1 cellular context compared by ENCODE assay signal in the genomic region with DNA sequence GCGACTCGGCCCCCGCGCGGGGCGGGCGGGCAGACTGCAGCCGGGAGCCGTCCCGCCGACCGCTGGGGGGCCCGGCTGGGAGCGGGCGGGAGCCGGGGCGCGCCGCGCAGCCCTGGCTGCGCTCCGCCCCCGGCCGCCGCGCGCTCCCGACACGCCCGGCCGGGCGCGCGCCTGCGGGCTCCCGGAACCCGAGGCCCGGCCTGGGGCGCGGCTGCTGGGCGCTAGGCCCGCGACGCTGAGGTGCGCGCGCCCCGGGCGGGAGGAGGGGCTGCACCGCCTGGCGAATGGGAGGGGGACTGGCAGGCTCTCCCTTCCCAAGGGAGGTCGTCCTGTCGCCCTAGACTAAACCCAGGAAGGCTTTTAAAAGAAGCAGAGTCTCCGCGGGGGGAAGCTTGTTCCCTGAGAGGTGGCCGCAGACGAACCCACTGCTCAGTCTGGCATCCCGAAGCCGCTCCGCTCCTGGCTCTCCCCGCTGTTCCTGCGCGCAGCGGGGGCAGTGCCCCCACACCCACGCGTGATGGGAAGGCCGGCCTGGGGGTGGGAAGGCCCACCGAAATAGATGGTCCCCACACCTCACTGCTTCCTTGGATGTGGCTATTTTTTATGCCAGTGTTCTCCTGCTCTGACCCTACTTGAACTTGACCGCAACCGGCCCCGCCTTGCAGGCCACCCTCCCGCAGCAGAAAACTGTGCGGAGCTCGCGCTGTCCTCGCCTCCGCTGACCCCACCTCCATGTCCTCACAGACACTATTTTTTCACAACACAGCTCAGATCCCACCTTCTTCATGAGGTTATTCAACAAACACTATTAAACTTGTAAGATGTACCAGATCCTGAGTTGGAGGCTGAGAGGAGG.
TF ChIP-seq lines count a peak whose summit lies in the region.

A gene with protein sequence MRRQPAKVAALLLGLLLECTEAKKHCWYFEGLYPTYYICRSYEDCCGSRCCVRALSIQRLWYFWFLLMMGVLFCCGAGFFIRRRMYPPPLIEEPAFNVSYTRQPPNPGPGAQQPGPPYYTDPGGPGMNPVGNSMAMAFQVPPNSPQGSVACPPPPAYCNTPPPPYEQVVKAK (minus strand): TSS at position 125 of the 856 bp plus-strand sequence. CDS start 178 bp downstream, outside the sequence.

TF ChIP-seq in K562, 482 proteins besides CTCF, POLR2A, EP300 and RAD21 (continued from another document and continues in another):
- peak in 1 of 3 experiments; percentile 46; a peak in 1 of 6 replicates for TF ChIP-seq ZBTB11 (CRISPR knock-in tag; IDR thresholded peaks at IDR 0.05)
- no peak for TF ChIP-seq SAFB2 (IDR thresholded peaks at IDR 0.05; ENCODE audit: borderline replicate concordance, low read depth, low read length, severe bottlenecking)
- TF ChIP-seq ATF3 (IDR thresholded peaks at IDR 0.05) = no peak
- no peak for TF ChIP-seq ATF3 (CRISPR knock-in tag; conservative IDR thresholded peaks at IDR 0.05)
- TF ChIP-seq, protein P1, sequence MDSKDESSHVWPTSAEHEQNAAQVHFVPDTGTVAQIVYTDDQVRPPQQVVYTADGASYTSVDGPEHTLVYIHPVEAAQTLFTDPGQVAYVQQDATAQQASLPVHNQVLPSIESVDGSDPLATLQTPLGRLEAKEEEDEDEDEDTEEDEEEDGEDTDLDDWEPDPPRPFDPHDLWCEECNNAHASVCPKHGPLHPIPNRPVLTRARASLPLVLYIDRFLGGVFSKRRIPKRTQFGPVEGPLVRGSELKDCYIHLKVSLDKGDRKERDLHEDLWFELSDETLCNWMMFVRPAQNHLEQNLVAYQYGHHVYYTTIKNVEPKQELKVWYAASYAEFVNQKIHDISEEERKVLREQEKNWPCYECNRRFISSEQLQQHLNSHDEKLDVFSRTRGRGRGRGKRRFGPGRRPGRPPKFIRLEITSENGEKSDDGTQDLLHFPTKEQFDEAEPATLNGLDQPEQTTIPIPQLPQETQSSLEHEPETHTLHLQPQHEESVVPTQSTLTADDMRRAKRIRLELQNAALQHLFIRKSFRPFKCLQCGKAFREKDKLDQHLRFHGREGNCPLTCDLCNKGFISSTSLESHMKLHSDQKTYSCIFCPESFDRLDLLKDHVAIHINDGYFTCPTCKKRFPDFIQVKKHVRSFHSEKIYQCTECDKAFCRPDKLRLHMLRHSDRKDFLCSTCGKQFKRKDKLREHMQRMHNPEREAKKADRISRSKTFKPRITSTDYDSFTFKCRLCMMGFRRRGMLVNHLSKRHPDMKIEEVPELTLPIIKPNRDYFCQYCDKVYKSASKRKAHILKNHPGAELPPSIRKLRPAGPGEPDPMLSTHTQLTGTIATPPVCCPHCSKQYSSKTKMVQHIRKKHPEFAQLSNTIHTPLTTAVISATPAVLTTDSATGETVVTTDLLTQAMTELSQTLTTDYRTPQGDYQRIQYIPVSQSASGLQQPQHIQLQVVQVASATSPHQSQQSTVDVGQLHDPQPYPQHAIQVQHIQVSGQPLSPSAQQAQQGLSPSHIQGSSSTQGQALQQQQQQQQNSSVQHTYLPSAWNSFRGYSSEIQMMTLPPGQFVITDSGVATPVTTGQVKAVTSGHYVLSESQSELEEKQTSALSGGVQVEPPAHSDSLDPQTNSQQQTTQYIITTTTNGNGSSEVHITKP (IDR thresholded peaks at IDR 0.05; ENCODE audit: partially characterized antibody) = peak; percentile 44
- TF ChIP-seq MYC (IDR thresholded peaks at IDR 0.05; ENCODE audit: low read depth, low read length) = peak; percentile 13; the same call in 1 of the 2 replicates
- TF ChIP-seq MYC (CRISPR knock-in tag; IDR thresholded peaks at IDR 0.05; ENCODE audit: borderline replicate concordance, low read depth) = no peak
- TF ChIP-seq CCNT2 (IDR thresholded peaks at IDR 0.05; ENCODE audit: borderline replicate concordance, extremely low read depth, insufficient read length, low read depth, low read length) = peak; percentile 34
- no peak for TF ChIP-seq MAFK (IDR thresholded peaks at IDR 0.05; ENCODE audit: low read length)
- TF ChIP-seq KDM5B (IDR thresholded peaks at IDR 0.05; ENCODE audit: insufficient replicate concordance, low read depth, low read length) = peak; percentile 75
- peak; percentile 64 for TF ChIP-seq PHF20 (IDR thresholded peaks at IDR 0.05; ENCODE audit: partially characterized antibody)
- peak; percentile 78; the same call in 1 of the 2 replicates for TF ChIP-seq PHF8 (IDR thresholded peaks at IDR 0.05; ENCODE audit: borderline replicate concordance, low read length)
- TF ChIP-seq, protein P2, sequence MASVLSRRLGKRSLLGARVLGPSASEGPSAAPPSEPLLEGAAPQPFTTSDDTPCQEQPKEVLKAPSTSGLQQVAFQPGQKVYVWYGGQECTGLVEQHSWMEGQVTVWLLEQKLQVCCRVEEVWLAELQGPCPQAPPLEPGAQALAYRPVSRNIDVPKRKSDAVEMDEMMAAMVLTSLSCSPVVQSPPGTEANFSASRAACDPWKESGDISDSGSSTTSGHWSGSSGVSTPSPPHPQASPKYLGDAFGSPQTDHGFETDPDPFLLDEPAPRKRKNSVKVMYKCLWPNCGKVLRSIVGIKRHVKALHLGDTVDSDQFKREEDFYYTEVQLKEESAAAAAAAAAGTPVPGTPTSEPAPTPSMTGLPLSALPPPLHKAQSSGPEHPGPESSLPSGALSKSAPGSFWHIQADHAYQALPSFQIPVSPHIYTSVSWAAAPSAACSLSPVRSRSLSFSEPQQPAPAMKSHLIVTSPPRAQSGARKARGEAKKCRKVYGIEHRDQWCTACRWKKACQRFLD (CRISPR knock-in tag; IDR thresholded peaks at IDR 0.05) = peak; percentile 87; the same call in 1 of the 2 replicates
- peak; percentile 66 for TF ChIP-seq EGR1 (conservative IDR thresholded peaks at IDR 0.05)
- TF ChIP-seq RNF2 (IDR thresholded peaks at IDR 0.05) = no peak
- TF ChIP-seq ZNF165 (CRISPR knock-in tag; IDR thresholded peaks at IDR 0.05; ENCODE audit: borderline replicate concordance) = peak; percentile 31; the same call in 1 of the 2 replicates
- TF ChIP-seq FOSL1 (tag; conservative IDR thresholded peaks at IDR 0.05) = peak; percentile 46; the same call in 1 of the 2 replicates
- TF ChIP-seq DPF2 (IDR thresholded peaks at IDR 0.05) = peak; percentile 23; the same call in 1 of the 2 replicates
- TF ChIP-seq SMAD2 (IDR thresholded peaks at IDR 0.05; ENCODE audit: low read depth, low read length) = no peak
- TF ChIP-seq ZNF436 (CRISPR knock-in tag; IDR thresholded peaks at IDR 0.05) = no peak
- peak; percentile 31; the same call in 1 of the 2 replicates for TF ChIP-seq BACH1 (tag; IDR thresholded peaks at IDR 0.05)
- no peak for TF ChIP-seq RBM15 (IDR thresholded peaks at IDR 0.05; ENCODE audit: insufficient read depth, low read length)
- no peak for TF ChIP-seq CSDE1 (IDR thresholded peaks at IDR 0.05)
- no peak for TF ChIP-seq TGIF2 (CRISPR knock-in tag; IDR thresholded peaks at IDR 0.05)
- TF ChIP-seq MYNN (IDR thresholded peaks at IDR 0.05) = 0 out of 2 replicates have a peak, but pooled peaks have one; percentile 23
- no peak for TF ChIP-seq MYNN (CRISPR knock-in tag; IDR thresholded peaks at IDR 0.05)
- no peak for TF ChIP-seq TRIM24 (IDR thresholded peaks at IDR 0.05)
- TF ChIP-seq ZNF175 (CRISPR knock-in tag; IDR thresholded peaks at IDR 0.05; ENCODE audit: low read depth) = peak; percentile 70
- no peak for TF ChIP-seq CBX1 (IDR thresholded peaks at IDR 0.05; ENCODE audit: low read depth)
- TF ChIP-seq HCFC1 (IDR thresholded peaks at IDR 0.05; ENCODE audit: low read depth, low read length) = 0 out of 2 replicates have a peak, but pooled peaks have one; percentile 3
- TF ChIP-seq, protein P3, sequence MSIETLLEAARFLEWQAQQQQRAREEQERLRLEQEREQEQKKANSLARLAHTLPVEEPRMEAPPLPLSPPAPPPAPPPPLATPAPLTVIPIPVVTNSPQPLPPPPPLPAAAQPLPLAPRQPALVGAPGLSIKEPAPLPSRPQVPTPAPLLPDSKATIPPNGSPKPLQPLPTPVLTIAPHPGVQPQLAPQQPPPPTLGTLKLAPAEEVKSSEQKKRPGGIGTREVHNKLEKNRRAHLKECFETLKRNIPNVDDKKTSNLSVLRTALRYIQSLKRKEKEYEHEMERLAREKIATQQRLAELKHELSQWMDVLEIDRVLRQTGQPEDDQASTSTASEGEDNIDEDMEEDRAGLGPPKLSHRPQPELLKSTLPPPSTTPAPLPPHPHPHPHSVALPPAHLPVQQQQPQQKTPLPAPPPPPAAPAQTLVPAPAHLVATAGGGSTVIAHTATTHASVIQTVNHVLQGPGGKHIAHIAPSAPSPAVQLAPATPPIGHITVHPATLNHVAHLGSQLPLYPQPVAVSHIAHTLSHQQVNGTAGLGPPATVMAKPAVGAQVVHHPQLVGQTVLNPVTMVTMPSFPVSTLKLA (conservative IDR thresholded peaks at IDR 0.05) = no peak
- TF ChIP-seq PHB2 (IDR thresholded peaks at IDR 0.05; ENCODE audit: low read depth) = no peak
- no peak for TF ChIP-seq CEBPZ (IDR thresholded peaks at IDR 0.05; ENCODE audit: borderline replicate concordance, low read depth, low read length)
- peak; percentile 22 for TF ChIP-seq RBFOX2 (IDR thresholded peaks at IDR 0.05; ENCODE audit: low read depth, low read length)
- TF ChIP-seq, protein P4, sequence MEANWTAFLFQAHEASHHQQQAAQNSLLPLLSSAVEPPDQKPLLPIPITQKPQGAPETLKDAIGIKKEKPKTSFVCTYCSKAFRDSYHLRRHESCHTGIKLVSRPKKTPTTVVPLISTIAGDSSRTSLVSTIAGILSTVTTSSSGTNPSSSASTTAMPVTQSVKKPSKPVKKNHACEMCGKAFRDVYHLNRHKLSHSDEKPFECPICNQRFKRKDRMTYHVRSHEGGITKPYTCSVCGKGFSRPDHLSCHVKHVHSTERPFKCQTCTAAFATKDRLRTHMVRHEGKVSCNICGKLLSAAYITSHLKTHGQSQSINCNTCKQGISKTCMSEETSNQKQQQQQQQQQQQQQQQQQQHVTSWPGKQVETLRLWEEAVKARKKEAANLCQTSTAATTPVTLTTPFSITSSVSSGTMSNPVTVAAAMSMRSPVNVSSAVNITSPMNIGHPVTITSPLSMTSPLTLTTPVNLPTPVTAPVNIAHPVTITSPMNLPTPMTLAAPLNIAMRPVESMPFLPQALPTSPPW (CRISPR knock-in tag; IDR thresholded peaks at IDR 0.05) = peak; percentile 78
- TF ChIP-seq, protein P5, sequence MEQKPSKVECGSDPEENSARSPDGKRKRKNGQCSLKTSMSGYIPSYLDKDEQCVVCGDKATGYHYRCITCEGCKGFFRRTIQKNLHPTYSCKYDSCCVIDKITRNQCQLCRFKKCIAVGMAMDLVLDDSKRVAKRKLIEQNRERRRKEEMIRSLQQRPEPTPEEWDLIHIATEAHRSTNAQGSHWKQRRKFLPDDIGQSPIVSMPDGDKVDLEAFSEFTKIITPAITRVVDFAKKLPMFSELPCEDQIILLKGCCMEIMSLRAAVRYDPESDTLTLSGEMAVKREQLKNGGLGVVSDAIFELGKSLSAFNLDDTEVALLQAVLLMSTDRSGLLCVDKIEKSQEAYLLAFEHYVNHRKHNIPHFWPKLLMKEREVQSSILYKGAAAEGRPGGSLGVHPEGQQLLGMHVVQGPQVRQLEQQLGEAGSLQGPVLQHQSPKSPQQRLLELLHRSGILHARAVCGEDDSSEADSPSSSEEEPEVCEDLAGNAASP (IDR thresholded peaks at IDR 0.05) = peak; percentile 84
